5 cellular contexts compared by ENCODE assay signal in the genomic region with DNA sequence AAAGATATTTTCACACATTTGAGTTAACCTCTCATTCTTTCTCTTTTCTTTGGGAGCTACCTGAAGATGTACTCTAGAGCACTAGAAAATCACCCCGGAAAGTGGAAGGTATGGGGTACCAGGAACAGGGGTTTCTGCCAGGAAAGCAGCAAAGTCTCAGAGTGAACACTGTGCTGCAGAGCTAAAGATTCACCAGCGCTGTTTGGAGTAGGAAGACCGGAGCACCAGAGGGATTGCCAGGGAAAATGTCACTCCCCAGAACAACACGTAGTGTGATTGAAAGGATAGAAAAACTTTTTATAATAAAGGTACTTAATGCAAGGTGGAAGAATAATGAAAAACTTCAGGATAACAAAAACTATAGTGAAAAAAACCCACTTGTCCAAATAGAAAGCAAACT. TPM values are rescaled to one million over a fixed set of nuclear protein-coding genes. Genes with fewer than 3 reads are reported as not detected.
"Had no signal": no experiment of that assay in that cellular context is flagged by ENCODE, and none has a peak within 500 bp of the region (broad histone marks: within the 10 kb centered on the region; RNA-seq: fewer than 3 reads in every experiment).

No MANE protein-coding gene starts in this region.

- ATAC-seq: HepG2 had no signal

- DNase-seq: H9, HCEC 1CT, KG1 had no signal

- H3K27ac ChIP-seq: HL-60 had no signal

RNA-seq across cellular contexts. Expression of gene KCNK1, which starts 26.7 kb away (rescaled TPM):
- total RNA-seq: HepG2 had no signal
